In genomic region chr5:179518369-179518768, GRCh38 we compare ENCODE assay signal across 8 cellular contexts. TPM values are rescaled to one million over a fixed set of nuclear protein-coding genes. Genes with fewer than 3 reads are reported as not detected.
DNase-seq lines count a peak whose midpoint lies in the region; ATAC-seq, FAIRE-seq and TF ChIP-seq lines count a peak whose summit lies in the region.
"Not testable (repeated sequence)": the region's sequence is repeated elsewhere in the genome, so short reads cannot be mapped to it uniquely, and the experiment has no call there.

No MANE protein-coding gene starts in this region.

- in situ Hi-C loops in GM12878 (cut with MboI): loop anchor here (5.0 kb wide), 1 partner anchor 1571 kb away; no protein-coding TSS in a partner anchor

- BruUV-seq in GM12878 (replicated peaks; lab: Mats Ljungman, UMichigan): not testable (repeated sequence)

- ATAC-seq in GM18511 (IDR thresholded peaks at IDR 0.05; ENCODE audit: unreplicated experiment) (peak; percentile 96), GM19351 (IDR thresholded peaks at IDR 0.05; ENCODE audit: unreplicated experiment) (peak; percentile 81), GM21529 (IDR thresholded peaks at IDR 0.05; ENCODE audit: unreplicated experiment) (peak; percentile 91), HG02763 (IDR thresholded peaks at IDR 0.05; ENCODE audit: unreplicated experiment) (peak; percentile 88), HG03135 (IDR thresholded peaks at IDR 0.05; ENCODE audit: unreplicated experiment) (peak; percentile 65), HG03469 (IDR thresholded peaks at IDR 0.05; ENCODE audit: unreplicated experiment) (peak; percentile 79), GM12878 (peak; percentile 71)
- peak; percentile 74 for ATAC-seq in stimulated activated memory B cell treated with anti-CD40 and anti-IgM and Interleukin-4, amounts not matched to agents 10 μg/mL and 1 μg/mL and 100 μg/mL, for 72 hours

- intact Hi-C loops in GM12878 (cut with micrococcal nuclease; ENCODE audit: unreplicated experiment): not testable (repeated sequence)

- DNase-seq in GM12878 (ENCODE audit: low read depth, low spot score): not testable (repeated sequence)

- H3K27me3 Mint-ChIP-seq in stimulated activated memory B cell treated with anti-CD40 and anti-IgM and Interleukin-4, amounts not matched to agents 10 μg/mL and 1 μg/mL and 100 μg/mL, for 72 hours: peaks cover 11% of the 10 kb centered on the region

- not testable (repeated sequence) for H3K4me3 ChIP-seq in GM12878

- not testable (repeated sequence) for H3K9ac ChIP-seq in GM12878 (ENCODE audit: control insufficient read depth, insufficient read depth, low read length)

- peak overlapping the region; percentile 43 for H3K4me3 Mint-ChIP-seq in stimulated activated memory B cell treated with anti-CD40 and anti-IgM and Interleukin-4, amounts not matched to agents 10 μg/mL and 1 μg/mL and 100 μg/mL, for 72 hours

- not testable (repeated sequence) for H3K36me3 Mint-ChIP-seq in stimulated activated memory B cell treated with anti-CD40 and anti-IgM and Interleukin-4, amounts not matched to agents 10 μg/mL and 1 μg/mL and 100 μg/mL, for 72 hours

- TF ChIP-seq EP300 in GM12878 (IDR thresholded peaks at IDR 0.05; ENCODE audit: borderline replicate concordance in 1 of 2, control insufficient read depth in 1 of 2, low read depth in 2 of 2, low read length in 2 of 2): not testable (repeated sequence)

- FAIRE-seq in GM12878 (lab: Jason Lieb, UNC): peak; percentile 75

- not testable (repeated sequence) for H3K9me3 Mint-ChIP-seq in stimulated activated memory B cell treated with anti-CD40 and anti-IgM and Interleukin-4, amounts not matched to agents 10 μg/mL and 1 μg/mL and 100 μg/mL, for 72 hours

- not testable (repeated sequence) for TF ChIP-seq RAD21 in GM12878 (IDR thresholded peaks at IDR 0.05; ENCODE audit: insufficient read depth, low read depth, low read length)

- CTCF ChIA-PET in GM12878 (lab: Yijun Ruan, JAX): not testable (repeated sequence)

- not testable (repeated sequence) for H3K36me3 ChIP-seq in GM12878 (ENCODE audit: control insufficient read depth in 2 of 2, insufficient read depth in 2 of 2, low read length in 1 of 2)

- not testable (repeated sequence) for TF ChIP-seq CTCF in GM12878 (IDR thresholded peaks at IDR 0.05 in 2 of 3, conservative IDR thresholded peaks at IDR 0.05 in 1 of 3; ENCODE audit: control insufficient read depth in 2 of 3, extremely low read depth in 1 of 3, insufficient read depth in 1 of 3, low read depth in 3 of 3, low read length in 3 of 3)

- SMC1A ChIA-PET in GM12878 (lab: Charles Lee; ENCODE audit: uncharacterized antibody, unreplicated experiment): not testable (repeated sequence)

- H3K4me1 ChIP-seq in GM12878 (ENCODE audit: control insufficient read depth, insufficient read depth, low read length): not testable (repeated sequence)

- not testable (repeated sequence) for H3K79me2 ChIP-seq in GM12878 (ENCODE audit: control insufficient read depth, insufficient read depth, low read length)

- RAD21 ChIA-PET in GM12878 (lab: Charles Lee; ENCODE audit: unreplicated experiment): not testable (repeated sequence)

- H3K27me3 ChIP-seq in GM12878 (replicated peaks in 1 of 2; ENCODE audit: control insufficient read depth in 2 of 2, insufficient read depth in 2 of 2, low read length in 1 of 2): not testable (repeated sequence)

- POLR2A ChIA-PET in GM12878 (lab: Charles Lee): not testable (repeated sequence)

- 37% methylated on average over 11 of the region's 17 CpGs for WGBS in GM12878 (ENCODE audit: insufficient coverage, insufficient replicate concordance, low lambda C conversion rate, missing lambda C conversion rate)

- not testable (repeated sequence) for TF ChIP-seq POLR2A in GM12878 (IDR thresholded peaks at IDR 0.05; ENCODE audit: low read depth, low read length)

- H4K20me1 ChIP-seq in GM12878 (ENCODE audit: control insufficient read depth, insufficient read depth): not testable (repeated sequence)

- not testable (repeated sequence) for H3K4me2 ChIP-seq in GM12878 (ENCODE audit: control insufficient read depth, insufficient read depth)

- H3K4me1 Mint-ChIP-seq in stimulated activated memory B cell treated with anti-CD40 and anti-IgM and Interleukin-4, amounts not matched to agents 10 μg/mL and 1 μg/mL and 100 μg/mL, for 72 hours: not testable (repeated sequence)

- H3K27ac Mint-ChIP-seq in stimulated activated memory B cell treated with anti-CD40 and anti-IgM and Interleukin-4, amounts not matched to agents 10 μg/mL and 1 μg/mL and 100 μg/mL, for 72 hours: not testable (repeated sequence)

- not testable (repeated sequence) for H2AFZ ChIP-seq in GM12878 (ENCODE audit: control insufficient read depth, low read depth, low read length)

- not testable (repeated sequence) for H3K27ac ChIP-seq in GM12878 (ENCODE audit: control insufficient read depth, insufficient read depth)

- not testable (repeated sequence) for H3K9me3 ChIP-seq in GM12878 (replicated peaks; ENCODE audit: control insufficient read depth, insufficient read depth, low read length)

RNA-seq across cellular contexts. Expression of gene RUFY1, which starts 32.0 kb away (rescaled TPM):
- total RNA-seq in GM12878 (2013; cell fraction: nucleolus; rRNA removed): 65.2 and 75.0 TPM in 2 replicates
- total RNA-seq in GM12878 (2014; rRNA removed) (27.0 and 28.4 TPM in 2 replicates), GM12878 (2014; rRNA removed; fragmentation: Illumina TruSeq; extraction: Trizol) (22.7 and 26.3 TPM in 2 replicates), GM12878 (2021) (28.8 and 36.3 TPM in 2 replicates)
- 17.9 TPM for polyA plus RNA-seq in GM12878 (2011; ENCODE audit: low read depth)
- polyA plus RNA-seq in GM12878 (2011; rRNA removed) (18.4 and 19.2 TPM in 2 replicates), GM12878 (2014; fragmentation: Illumina TruSeq; extraction: Trizol) (22.8 and 26.2 TPM in 2 replicates), GM12878 (2014; fragmentation: Nextera tagmentation; extraction: Ambion mirVana) (1 to 10 TPM; 5.7 to 8.1 TPM), GM12878 (2014; rRNA removed) (26.7 and 27.2 TPM in 2 replicates), GM12878 (2016; fragmentation: Nextera tagmentation; extraction: Ambion mirVana) (10 to 100 TPM; 23.6 to 25.4 TPM)
- 10.3 and 13.1 TPM in 2 replicates for polyA plus RNA-seq in GM12878 (2011; cell fraction: cytosol; rRNA removed)
- polyA plus RNA-seq in GM12878 (2011; cell fraction: nucleus; rRNA removed): 22.2 and 27.2 TPM in 2 replicates
- polyA plus RNA-seq in GM12878 (2012): 22.2 and 23.8 TPM in 2 replicates
- polyA minus RNA-seq in GM12878 (2011; rRNA and poly(A)+ RNA removed): 12.7 and 17.7 TPM in 2 replicates
- polyA minus RNA-seq in GM12878 (2011; cell fraction: cytosol; rRNA and poly(A)+ RNA removed): 5.6 and 7.7 TPM in 2 replicates
- polyA minus RNA-seq in GM12878 (2011; cell fraction: nucleus; rRNA and poly(A)+ RNA removed): 18.5 and 25.8 TPM in 2 replicates
